In the genomic region with DNA sequence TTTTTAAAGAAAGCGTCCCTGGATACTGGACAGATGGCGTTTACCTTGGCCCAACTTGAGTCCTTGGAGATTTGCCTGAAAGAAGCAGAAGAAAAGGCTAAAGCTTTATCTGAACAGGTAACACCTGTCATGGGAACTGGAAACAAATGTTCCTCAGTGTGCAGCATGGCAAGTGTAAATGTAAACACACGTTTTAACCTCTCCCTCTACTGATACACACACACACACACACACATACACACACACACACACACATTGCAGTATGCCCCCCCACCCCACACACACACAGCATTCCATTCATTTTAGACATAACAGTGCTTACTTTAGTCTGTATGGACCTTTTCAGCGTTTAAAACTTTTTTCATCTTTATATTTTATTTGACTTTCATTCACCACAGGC, we compare ENCODE assay signal across 17 cellular contexts. TPM values are rescaled to one million over a fixed set of nuclear protein-coding genes. Genes with fewer than 3 reads are reported as not detected.
DNase-seq lines count a peak whose midpoint lies in the region; ATAC-seq, FAIRE-seq and TF ChIP-seq lines count a peak whose summit lies in the region.
"Had no signal": no experiment of that assay in that cellular context is flagged by ENCODE, and none has a peak within 500 bp of the region (broad histone marks: within the 10 kb centered on the region; RNA-seq: fewer than 3 reads in every experiment).

No MANE protein-coding gene starts in this region.

- no peaks in the 10 kb centered on the region for H3K27me3 ChIP-seq in small intestine (ENCODE audit: control insufficient read depth in 2 of 2, insufficient read depth in 2 of 2, low read length in 2 of 2)
- H3K27me3 ChIP-seq: Peyer's patch, sigmoid colon, vagina had no signal

- H3K27ac Mint-ChIP-seq in stimulated activated naive B cell treated with anti-CD40 and anti-IgM and Interleukin-4, amounts not matched to agents 10 μg/mL and 1 μg/mL and 100 μg/mL, for 72 hours: no peak overlapping the region
- H3K27ac Mint-ChIP-seq: T-cell had no signal

- peak; percentile 31 for DNase-seq in GM03348 (ENCODE audit: low spot score)
- DNase-seq in NCI-H524 treated with DMSO at 0.1 percent for 48 hours (lab: John Stamatoyannopoulos, UW): peak; percentile 10
- DNase-seq in fibroblast of pulmonary artery (ENCODE audit: low read depth): peak; percentile 56
- peak; percentile 27 for DNase-seq in small intestine
- no peak for DNase-seq in stimulated activated naive B cell treated with anti-CD40 and anti-IgM and Interleukin-4, amounts not matched to agents 10 μg/mL and 1 μg/mL and 100 μg/mL, for 72 hours
- DNase-seq in COLO829 (ENCODE audit: low spot score): no peak
- DNase-seq: activated naive CD4-positive, alpha-beta T cell treated with anti-CD3 and anti-CD28 coated beads, Interleukin-2, amount 50 U/mL, for 16 hours; COR-L47; Peyer's patch; sigmoid colon; stimulated activated naive CD4-positive, alpha-beta T cell treated with Interleukin-2 at 50 U/mL for 16 hours; T-cell had no signal

- H3K9me3 Mint-ChIP-seq in stimulated activated naive B cell treated with anti-CD40 and anti-IgM and Interleukin-4, amounts not matched to agents 10 μg/mL and 1 μg/mL and 100 μg/mL, for 72 hours: no peaks in the 10 kb centered on the region
- H3K9me3 Mint-ChIP-seq: central memory CD8-positive, alpha-beta T cell; neural crest cell; T-cell had no signal

- H3K36me3 ChIP-seq in small intestine (ENCODE audit: control insufficient read depth in 2 of 2, insufficient read depth in 2 of 2, low read length in 2 of 2): no peaks in the 10 kb centered on the region
- H3K36me3 ChIP-seq: Peyer's patch, sigmoid colon, vagina had no signal

- ATAC-seq in GM19035 (IDR thresholded peaks at IDR 0.05; ENCODE audit: unreplicated experiment): no peak
- no peak for ATAC-seq in stimulated activated naive B cell treated with anti-CD40 and anti-IgM and Interleukin-4, amounts not matched to agents 10 μg/mL and 1 μg/mL and 100 μg/mL, for 72 hours (replicated peaks)
- ATAC-seq: T-cell had no signal

- peaks cover 0 to 2% of the 10 kb centered on the region in 2 donors for H3K4me1 ChIP-seq in small intestine (ENCODE audit: control insufficient read depth in 2 of 2, insufficient read depth in 1 of 2, low read depth in 1 of 2, low read length in 1 of 2)
- H3K4me1 ChIP-seq: vagina had no signal

- no peaks in the 10 kb centered on the region for H3K36me3 Mint-ChIP-seq in stimulated activated naive B cell treated with anti-CD40 and anti-IgM and Interleukin-4, amounts not matched to agents 10 μg/mL and 1 μg/mL and 100 μg/mL, for 72 hours
- H3K36me3 Mint-ChIP-seq: T-cell had no signal

- H3K9me3 ChIP-seq in small intestine (ENCODE audit: control insufficient read depth, low read depth): no peaks in the 10 kb centered on the region
- H3K9me3 ChIP-seq: Peyer's patch, sigmoid colon, vagina had no signal

- H3K4me1 Mint-ChIP-seq in stimulated activated naive B cell treated with anti-CD40 and anti-IgM and Interleukin-4, amounts not matched to agents 10 μg/mL and 1 μg/mL and 100 μg/mL, for 72 hours: no peaks in the 10 kb centered on the region
- H3K4me1 Mint-ChIP-seq: central memory CD8-positive, alpha-beta T cell; T-cell had no signal

- no peak for FAIRE-seq in small intestine (lab: Jason Lieb, UNC)

- no peak overlapping the region for H3K4me3 ChIP-seq in fibroblast of pulmonary artery (replicated peaks; ENCODE audit: low read depth, low read length)
- H3K4me3 ChIP-seq in small intestine (ENCODE audit: low read depth in 1 of 2, low read length in 2 of 2): no peak overlapping the region
- H3K4me3 ChIP-seq: Peyer's patch, sigmoid colon, vagina had no signal

- TF ChIP-seq CTCF in fibroblast of pulmonary artery (IDR thresholded peaks at IDR 0.05; ENCODE audit: low read length, missing control alignments): no peak

- H3K4me3 Mint-ChIP-seq in stimulated activated naive B cell treated with anti-CD40 and anti-IgM and Interleukin-4, amounts not matched to agents 10 μg/mL and 1 μg/mL and 100 μg/mL, for 72 hours: no peak overlapping the region
- H3K4me3 Mint-ChIP-seq: central memory CD8-positive, alpha-beta T cell; neural crest cell; T-cell had no signal

- no peaks in the 10 kb centered on the region for H3K27me3 Mint-ChIP-seq in stimulated activated naive B cell treated with anti-CD40 and anti-IgM and Interleukin-4, amounts not matched to agents 10 μg/mL and 1 μg/mL and 100 μg/mL, for 72 hours
- H3K27me3 Mint-ChIP-seq: central memory CD8-positive, alpha-beta T cell; T-cell had no signal

- H3K27ac ChIP-seq in small intestine (ENCODE audit: low read depth in 1 of 2, low read length in 1 of 2): no peak overlapping the region
- H3K27ac ChIP-seq: epithelial cell of prostate, Peyer's patch, vagina had no signal

- 11 to 38% (median 22%) methylated on average over 4 of the region's 4 CpGs for WGBS in small intestine, 3 donors

RNA-seq across cellular contexts. Expression of gene CCDC192, which starts 51.1 kb away (rescaled TPM):
- polyA plus RNA-seq in small intestine: under 1 TPM in 1 of 3 donors, not detected in 2; 0.07 TPM

Comparison
In these comparisons a context has a peak if more than half of its experiments do, and no peak if none do; other contexts are left out.
1. DNase-seq: peak in GM03348 (single experiment), NCI-H524 treated with DMSO at 0.1 percent for 48 hours (single experiment), fibroblast of pulmonary artery (single experiment) and small intestine (single experiment); none in stimulated activated naive B cell treated with anti-CD40 and anti-IgM and Interleukin-4, amounts not matched to agents 10 μg/mL and 1 μg/mL and 100 μg/mL, for 72 hours (single experiment) and COLO829 (single experiment).